ENCODE assay signal across 23 cellular contexts in the genomic region with DNA sequence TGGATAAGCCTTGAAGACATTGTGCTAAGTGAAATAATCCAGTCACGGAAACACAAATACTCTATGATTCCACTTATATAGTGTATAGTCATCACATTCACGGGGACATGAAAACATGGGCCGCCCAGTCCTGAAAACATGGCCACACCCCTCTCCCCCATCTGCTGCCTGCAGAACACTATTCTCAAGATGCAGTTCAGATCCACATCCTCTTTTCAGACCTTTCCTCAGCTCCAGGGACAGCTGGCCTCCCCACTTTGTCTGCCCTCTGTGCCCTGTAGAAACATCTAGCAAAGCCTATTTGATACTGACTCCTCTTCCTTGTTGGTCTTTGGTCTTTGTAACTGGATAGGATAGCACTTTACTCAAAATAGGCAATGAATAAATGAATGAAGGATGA. TPM values are rescaled to one million over a fixed set of nuclear protein-coding genes. Genes with fewer than 3 reads are reported as not detected.
DNase-seq lines count a peak whose midpoint lies in the region; ATAC-seq and TF ChIP-seq lines count a peak whose summit lies in the region.
"Had no signal": no experiment of that assay in that cellular context is flagged by ENCODE, and none has a peak within 500 bp of the region (broad histone marks: within the 10 kb centered on the region; RNA-seq: fewer than 3 reads in every experiment).

No MANE protein-coding gene starts in this region.

- ATAC-seq in right cardiac atrium (no peak), Right ventricle myocardium inferior (no peak), lung (ENCODE audit: insufficient read depth, low FRiP score) (no peak)
- ATAC-seq: A549; activated CD4-positive, CD25-positive, alpha-beta regulatory T cell treated with anti-CD3 and anti-CD28 coated beads, Interleukin-2, amount 50 U/mL, for 24 hours; activated CD8-positive, alpha-beta T cell treated with anti-CD3 and anti-CD28 coated beads, Interleukin-2, amount 10 ng/mL, durations not matched to agents 7 days and 5 days; left lobe of liver; mucosa of descending colon had no signal

- H3K36me3 ChIP-seq in breast epithelium, result no peaks in the 10 kb centered on the region
- H3K36me3 ChIP-seq in lung (ENCODE audit: control insufficient read depth in 2 of 2, insufficient read depth in 2 of 2, low read length in 2 of 2), result no peaks in the 10 kb centered on the region
- H3K36me3 ChIP-seq: BLaER1, MG63, spleen had no signal

- WGBS in right cardiac atrium, result 90% methylated on average over 3 of the region's 3 CpGs
- WGBS in lung, 2 donors, result 57 to 85% methylated on average over 3 of the region's 3 CpGs

- H3K4me1 ChIP-seq in right cardiac atrium (ENCODE audit: control insufficient read depth, insufficient read depth, low read length) (peaks cover 6% of the 10 kb centered on the region), breast epithelium (no peaks in the 10 kb centered on the region), lung (ENCODE audit: control insufficient read depth in 2 of 2, insufficient read depth in 2 of 2, low read length in 2 of 2) (peaks cover 15 to 20% of the 10 kb centered on the region in 2 donors)

- H3K9me3 ChIP-seq in right cardiac atrium (ENCODE audit: control insufficient read depth, low read length), result no peaks in the 10 kb centered on the region
- no peaks in the 10 kb centered on the region for H3K9me3 ChIP-seq in breast epithelium
- H3K9me3 ChIP-seq in lung (ENCODE audit: control insufficient read depth in 2 of 2, insufficient read depth in 1 of 2, low read length in 1 of 2), result no peaks in the 10 kb centered on the region
- H3K9me3 ChIP-seq: A549, BLaER1, MG63, mucosa of descending colon, spleen had no signal

- no peak for TF ChIP-seq CTCF in breast epithelium (IDR thresholded peaks at IDR 0.05)
- TF ChIP-seq CTCF in lung (IDR thresholded peaks at IDR 0.05; ENCODE audit: control extremely low read depth, extremely low read depth), result no peak

- no peaks in the 10 kb centered on the region for H3K27me3 ChIP-seq in right cardiac atrium (ENCODE audit: control insufficient read depth, insufficient read depth)
- H3K27me3 ChIP-seq in breast epithelium, result no peaks in the 10 kb centered on the region
- H3K27me3 ChIP-seq in lung (ENCODE audit: control insufficient read depth, insufficient read depth), result no peaks in the 10 kb centered on the region
- H3K27me3 ChIP-seq: MG63 had no signal

- no peak overlapping the region for H3K4me3 ChIP-seq in right cardiac atrium (ENCODE audit: low read length)
- no peak overlapping the region for H3K4me3 ChIP-seq in breast epithelium
- no peak overlapping the region for H3K4me3 ChIP-seq in lung
- H3K4me3 ChIP-seq: A549, BLaER1, MG63, mucosa of descending colon, spleen had no signal

- peak overlapping the region; percentile 8 for H3K27ac ChIP-seq in right cardiac atrium (ENCODE audit: low read length)
- H3K27ac ChIP-seq in breast epithelium, result peak overlapping the region; percentile 62 to 76
- peak overlapping the region; percentile 13 to 17 for H3K27ac ChIP-seq in lung (ENCODE audit: low read depth in 1 of 2, low read length in 1 of 2)
- H3K27ac ChIP-seq: A549, BLaER1 had no signal

- intact Hi-C loops in right cardiac atrium (cut with DNase I) (no loop called here), Right ventricle myocardium inferior (cut with DNase I) (no loop called here), breast epithelium (cut with DNase I; ENCODE audit: low total_unique reads) (loop anchor here (1.0 to 2.0 kb wide), 2 partner anchors 13 to 27 kb away; no protein-coding TSS in a partner anchor)

- no peak for TF ChIP-seq POLR2A in breast epithelium (IDR thresholded peaks at IDR 0.05)

- DNase-seq in right cardiac atrium (no peak), Right ventricle myocardium inferior (ENCODE audit: missing footprints) (no peak), breast epithelium (ENCODE audit: low spot score in 2 of 2) (no peak), lung (ENCODE audit: low spot score) (no peak), SIG-M5 treated with dmso at 0.1 percent for 504 hours (lab: John Stamatoyannopoulos, UW; ENCODE audit: unreplicated experiment) (no peak), activated gamma-delta T cell (lab: John Stamatoyannopoulos, UW) (no peak), NCI-H524 (lab: John Stamatoyannopoulos, UW) (no peak)
- no peak for DNase-seq in effector CD4-positive, alpha-beta T cell
- DNase-seq: activated CD8-positive, alpha-beta T cell treated with anti-CD3 and anti-CD28 coated beads, Interleukin-2, amount 10 ng/mL, durations not matched to agents 7 days and 5 days; activated naive CD4-positive, alpha-beta T cell treated with Interleukin-2 at 50 U/mL for 16 hours; activated T-cell treated with anti-CD3 and anti-CD28 coated beads, Interleukin-2, amount 50 U/mL, for 1 hour; Calu3; head of caudate nucleus; MG63; mucosa of descending colon; NCI-H187; NCI-H226; spleen; stimulated activated CD4-positive, alpha-beta T cell treated with anti-CD3 and anti-CD28 coated beads, Interleukin-4, amount 100 ng/mL, for 4 hours had no signal

RNA-seq across cellular contexts. Expression of gene RFX2, which starts 8.3 kb away (rescaled TPM):
- total RNA-seq in right cardiac atrium (10 to 100 TPM in 2 of 4 donors, 1 to 10 TPM in 2; 5.1 to 15.9 (median 9.6) TPM), Right ventricle myocardium inferior (5.4 TPM), breast epithelium (10 to 100 TPM in 1 of 3 donors, 1 to 10 TPM in 2; 6.1 to 16.2 (median 9.2) TPM), lung (10 to 100 TPM; 22.6 to 54.2 TPM)
- polyA plus RNA-seq in right cardiac atrium (8.2 TPM), lung (10 to 100 TPM; 13.1 to 17.3 TPM)

RNA-seq across cellular contexts. Expression of gene ACSBG2, which starts 33.5 kb away (rescaled TPM):
- total RNA-seq in right cardiac atrium (not detected), Right ventricle myocardium inferior (not detected), breast epithelium (under 1 TPM in 2 of 3 donors, not detected in 1; 0.16 to 0.33 TPM), lung (under 1 TPM in 1 of 2 donors, not detected in 1; 0.12 TPM)
- polyA plus RNA-seq in right cardiac atrium (not detected), lung (under 1 TPM in 1 of 2 donors, not detected in 1; 0.12 TPM)
- total RNA-seq: activated CD8-positive, alpha-beta T cell treated with anti-CD3 and anti-CD28 coated beads, Interleukin-2, amount 10 ng/mL, durations not matched to agents 7 days and 5 days; Calu3; left lobe of liver; mucosa of descending colon; spleen had no signal
- polyA plus RNA-seq: A549 had no signal

Comparison
In these comparisons a context has a peak if more than half of its experiments do, and no peak if none do; other contexts are left out.
1. H3K27ac ChIP-seq: peak in every context shown above with its lines; median percentile 69 in breast epithelium; 15 in lung; 8 in right cardiac atrium.